ENCODE assay signal across 8 cellular contexts in genomic region chr1:110339427-110340206, GRCh38. TPM values are rescaled to one million over a fixed set of nuclear protein-coding genes. Genes with fewer than 3 reads are reported as not detected.
DNase-seq lines count a peak whose midpoint lies in the region; TF ChIP-seq lines count a peak whose summit lies in the region.

No MANE protein-coding gene starts in this region.

- H3K27me3 ChIP-seq in skeletal muscle tissue (ENCODE audit: control insufficient read depth in 3 of 3, insufficient read depth in 3 of 3, low read length in 3 of 3) = no peaks in the 10 kb centered on the region

- peak overlapping the region; percentile 94 to 97 (median 97) for H3K9ac ChIP-seq in skeletal muscle tissue (ENCODE audit: low read depth in 1 of 3, low read length in 3 of 3)

- peaks cover 31 to 53% (median 49%) of the 10 kb centered on the region in 3 donors for H3K4me1 ChIP-seq in skeletal muscle tissue (ENCODE audit: control insufficient read depth in 3 of 3, insufficient read depth in 3 of 3, low read length in 3 of 3)

- peak overlapping the region; percentile 34 for H3K27ac ChIP-seq in adipose tissue (ENCODE audit: low read depth, low read length)
- H3K27ac ChIP-seq in skeletal muscle tissue (ENCODE audit: low read depth, low read length) = peak overlapping the region; percentile 98

- peak; percentile 30 for DNase-seq in D341Med (ENCODE audit: low spot score)
- DNase-seq in HEK293T (ENCODE audit: extremely low spot score) = no peak
- DNase-seq in RKO (ENCODE audit: low spot score) = peak; percentile 83
- peak; percentile 49 for DNase-seq in hepatic stellate cell (ENCODE audit: low spot score)
- DNase-seq in mucosa of gallbladder (ENCODE audit: low spot score) = no peak
- no peak for DNase-seq in GOT3 (lab: John Stamatoyannopoulos, UW)

- H3K36me3 ChIP-seq in skeletal muscle tissue (ENCODE audit: control insufficient read depth in 3 of 3, insufficient read depth in 3 of 3, low read length in 3 of 3) = peaks cover 15 to 16% (median 15%) of the 10 kb centered on the region in 3 donors

- peak overlapping the region; percentile 96 to 97 (median 97) for H3K4me3 ChIP-seq in skeletal muscle tissue (ENCODE audit: low read length in 3 of 3)

- 1% methylated on average over 75 of the region's 75 CpGs for WGBS in adipose tissue, 3 donors

- POLR2A ChIA-PET in HEK293T (lab: Yijun Ruan, JAX) = interaction anchor here (0.7 to 4.5 kb wide), 42 partner anchors 7 to 305 kb away, joined by 3 to 35 read pairs (median 5); partner anchors contain the start of genes KCNC4, SLC16A4, SLC6A17 and STRIP1

- no peaks in the 10 kb centered on the region for H3K9me3 ChIP-seq in skeletal muscle tissue (ENCODE audit: control insufficient read depth in 3 of 3, low read length in 3 of 3)

- CTCF ChIA-PET in HEK293T (lab: Yijun Ruan, JAX) = interaction anchor here (0.5 to 3.7 kb wide), 9 partner anchors 27 to 1178 kb away, joined by 3 to 18 read pairs (median 3); no protein-coding TSS in a partner anchor

TF ChIP-seq in HEK293T, 16 proteins besides CTCF, POLR2A, EP300 and RAD21:
- TF ChIP-seq NFRKB (IDR thresholded peaks at IDR 0.05) (peak; percentile 84), L3MBTL2 (conservative IDR thresholded peaks at IDR 0.05) (peak; percentile 51), ELF4 (IDR thresholded peaks at IDR 0.05) (peak; percentile 55; the same call in 1 of the 2 replicates), HDGF (IDR thresholded peaks at IDR 0.05; ENCODE audit: borderline replicate concordance) (no peak), SP1 (IDR thresholded peaks at IDR 0.05) (no peak)
TF ChIP-seq in HEK293T: peak in this region for 3.

RNA-seq across cellular contexts. Expression of gene RBM15, which starts 0.4 kb away (rescaled TPM):
- polyA plus RNA-seq in adipose tissue = 1 to 10 TPM; 1.7 to 5.1 (median 4.0) TPM
- total RNA-seq in skeletal muscle tissue (29.7 TPM), mucosa of gallbladder (23.8 TPM)

RNA-seq across cellular contexts. Expression of gene SLC16A4, which starts 51.2 kb away (rescaled TPM):
- polyA plus RNA-seq in adipose tissue = 1 to 10 TPM in 2 of 3 donors, under 1 TPM in 1; 0.35 to 7.5 (median 2.9) TPM
- total RNA-seq in skeletal muscle tissue = 12.5 TPM
- total RNA-seq in mucosa of gallbladder = 52.3 TPM

Comparison
In these comparisons a context has a peak if more than half of its experiments do, and no peak if none do; other contexts are left out.
1. DNase-seq: peak in D341Med (single experiment), RKO (single experiment) and hepatic stellate cell (single experiment); none in HEK293T (single experiment), mucosa of gallbladder (single experiment) and GOT3 (single experiment).